ENCODE assay signal across 14 cellular contexts in the genomic region with DNA sequence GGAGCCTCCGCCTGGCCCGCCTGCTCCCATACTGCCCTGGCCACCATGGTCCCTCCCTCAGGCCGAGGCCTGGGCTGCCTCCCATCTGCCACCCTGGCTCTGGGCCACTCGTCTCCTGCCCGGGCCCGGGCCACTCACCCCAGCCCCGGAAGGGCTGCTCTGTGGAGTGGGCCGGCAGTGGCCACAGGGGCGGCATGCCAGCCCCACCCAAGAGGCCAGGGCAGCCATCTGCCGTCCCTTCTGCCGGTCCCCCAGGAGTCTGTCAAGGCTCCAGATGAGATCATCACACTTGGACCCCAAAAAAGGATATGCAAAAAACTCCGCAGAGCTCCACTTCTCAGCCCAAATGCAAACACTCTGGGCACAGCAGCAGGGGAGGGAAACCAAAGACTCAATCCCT. TPM values are rescaled to one million over a fixed set of nuclear protein-coding genes. Genes with fewer than 3 reads are reported as not detected.
DNase-seq lines count a peak whose midpoint lies in the region; ATAC-seq and TF ChIP-seq lines count a peak whose summit lies in the region.
"Had no signal": no experiment of that assay in that cellular context is flagged by ENCODE, and none has a peak within 500 bp of the region (broad histone marks: within the 10 kb centered on the region; RNA-seq: fewer than 3 reads in every experiment).

No MANE protein-coding gene starts in this region.

- peak overlapping the region; percentile 27; the same call in 1 of the 2 replicates for H3K27ac ChIP-seq in GM23248
- H3K27ac ChIP-seq in tibial nerve = peak overlapping the region; percentile 79 to 91 (median 85)
- H3K27ac ChIP-seq: cardiac muscle cell had no signal

- H3K36me3 ChIP-seq in GM23248 (ENCODE audit: low read depth) (no peaks in the 10 kb centered on the region), tibial nerve (no peaks in the 10 kb centered on the region)
- H3K36me3 ChIP-seq: cardiac muscle cell had no signal

- no peaks in the 10 kb centered on the region for H3K27me3 ChIP-seq in GM23248 (replicated peaks; ENCODE audit: insufficient read depth)
- H3K27me3 ChIP-seq in tibial nerve = no peaks in the 10 kb centered on the region
- H3K27me3 ChIP-seq: cardiac muscle cell had no signal

- H4K20me1 ChIP-seq in GM23248 (ENCODE audit: insufficient read depth) = no peaks in the 10 kb centered on the region

- peak; percentile 37 for DNase-seq in GM23248
- DNase-seq in cerebellar nuclear complex (lab: John Stamatoyannopoulos, UW) = peak; percentile 80 to 93
- peak; percentile 38 for DNase-seq in midbrain (lab: John Stamatoyannopoulos, UW)
- DNase-seq in tibial nerve (ENCODE audit: low spot score in 2 of 2) = no peak
- DNase-seq in T-helper 9 cell = no peak
- DNase-seq in mucosa of gallbladder (ENCODE audit: low spot score) = no peak
- DNase-seq in NCI-H2081 (lab: John Stamatoyannopoulos, UW) = no peak
- DNase-seq: immature natural killer cell; MV-4-11; SHP77; stimulated activated CD4-positive, alpha-beta T cell treated with anti-CD3 and anti-CD28 coated beads, Interleukin-1b, Interleukin-23, amount 100 ng/mL, for 48 hours had no signal

- peak overlapping the region; percentile 43 for H3K9ac ChIP-seq in GM23248

- H3K79me2 ChIP-seq in GM23248 (ENCODE audit: insufficient read depth) = peaks cover 83% of the 10 kb centered on the region

- peaks cover 30% of the 10 kb centered on the region for H3F3A ChIP-seq in GM23248 (ENCODE audit: insufficient read depth)

- no peaks in the 10 kb centered on the region for H3K9me3 ChIP-seq in GM23248 (ENCODE audit: low read depth)
- no peaks in the 10 kb centered on the region for H3K9me3 ChIP-seq in tibial nerve

- H3K9me2 ChIP-seq in GM23248 (ENCODE audit: insufficient read depth) = no peaks in the 10 kb centered on the region

- peak overlapping the region; percentile 34 for H3K4me2 ChIP-seq in GM23248 (ENCODE audit: unreplicated experiment)

- peak overlapping the region; percentile 40 for H2AFZ ChIP-seq in GM23248

- in situ Hi-C loops in GM23248 (cut with MboI) = no loop called here

- no peak for TF ChIP-seq EP300 in tibial nerve (IDR thresholded peaks at IDR 0.05)

- peaks cover 63% of the 10 kb centered on the region for H3K4me1 ChIP-seq in GM23248 (ENCODE audit: insufficient read depth)
- peaks cover 0 to 88% (median 64%) of the 10 kb centered on the region in 4 donors for H3K4me1 ChIP-seq in tibial nerve

- no peak for ATAC-seq in GM21825 (IDR thresholded peaks at IDR 0.05; ENCODE audit: unreplicated experiment)

- H3K4me3 ChIP-seq in GM23248 (no peak overlapping the region), tibial nerve (no peak overlapping the region)
- H3K4me3 ChIP-seq: cardiac muscle cell had no signal

- 23 to 28% methylated on average over 9 to 12 of the region's 12 CpGs for WGBS in GM23248 (ENCODE audit: low coverage in 1 of 2, low lambda C conversion rate in 2 of 2, missing lambda C conversion rate in 2 of 2), 2 experiments
- WGBS in tibial nerve, 2 donors = 27 to 41% methylated on average over 11 to 12 of the region's 12 CpGs

- TF ChIP-seq POLR2A in tibial nerve (IDR thresholded peaks at IDR 0.05) = no peak

- TF ChIP-seq CTCF in tibial nerve (IDR thresholded peaks at IDR 0.05) = no peak

RNA-seq across cellular contexts. Expression of gene TLDC2, which starts 23.8 kb away (rescaled TPM):
- 0.32 and 0.76 TPM in 2 replicates for total RNA-seq in GM23248 (2014; rRNA removed; shearing (Covaris generic))
- polyA plus RNA-seq in GM23248 (2016; fragmentation: Nextera tagmentation; extraction: Ambion mirVana) = 0.20 and 0.24 TPM in 2 replicates
- total RNA-seq in tibial nerve (not detected), mucosa of gallbladder (9.7 TPM)
- total RNA-seq: activated CD8-positive, alpha-beta memory T cell treated with anti-CD3 and anti-CD28 coated beads for 36 hours; cardiac muscle cell had no signal
- polyA plus RNA-seq: cardiac muscle cell had no signal

Comparison
In these comparisons a context has a peak if more than half of its experiments do, and no peak if none do; other contexts are left out.
1. DNase-seq: peak in GM23248 (single experiment), cerebellar nuclear complex (2 of 2) and midbrain (single experiment); none in tibial nerve (0 of 2), T-helper 9 cell (single experiment), mucosa of gallbladder (single experiment) and NCI-H2081 (0 of 2).